ENCODE assay signal across 2 cellular contexts in genomic region chr13:81394605-81395004, GRCh38.
TF ChIP-seq lines count a peak whose summit lies in the region.

No MANE protein-coding gene starts in this region.

TF ChIP-seq in GM23338, 12 proteins besides CTCF, POLR2A, EP300 and RAD21 (continued from another document):
- TF ChIP-seq ETS1 (IDR thresholded peaks at IDR 0.05) = no peak
- no peak for TF ChIP-seq ZNF462 (CRISPR knock-in tag; IDR thresholded peaks at IDR 0.05)
- no peak for TF ChIP-seq STAT1 (IDR thresholded peaks at IDR 0.05; ENCODE audit: unreplicated experiment)
- no peak for TF ChIP-seq REST (IDR thresholded peaks at IDR 0.05; ENCODE audit: unreplicated experiment)
- no peak for TF ChIP-seq POLR2AphosphoS5 (IDR thresholded peaks at IDR 0.05; ENCODE audit: low read depth)
- TF ChIP-seq NANOG (IDR thresholded peaks at IDR 0.05; ENCODE audit: borderline replicate concordance) = no peak

TF ChIP-seq in H1, 55 proteins besides CTCF, POLR2A, EP300 and RAD21 (continued from another document):
- TF ChIP-seq TAF7 (optimal IDR thresholded peaks at IDR 0.05; ENCODE audit: borderline replicate concordance, low read depth, low read length) = no peak
- TF ChIP-seq NANOG (IDR thresholded peaks at IDR 0.05; ENCODE audit: insufficient read depth, low read depth, low read length, poor library complexity, severe bottlenecking) = no peak
- no peak for TF ChIP-seq E2F6 (IDR thresholded peaks at IDR 0.05)
- no peak for TF ChIP-seq MAX (IDR thresholded peaks at IDR 0.05)
- TF ChIP-seq NRF1 (IDR thresholded peaks at IDR 0.05; ENCODE audit: low read depth, low read length) = no peak
- TF ChIP-seq CREB1 (IDR thresholded peaks at IDR 0.05) = no peak
- TF ChIP-seq CTBP2 (IDR thresholded peaks at IDR 0.05; ENCODE audit: borderline replicate concordance, insufficient read depth, insufficient read length, low read length) = no peak
